ENCODE assay signal across 20 cellular contexts in genomic region chr13:36758345-36758744, GRCh38.
DNase-seq lines count a peak whose midpoint lies in the region; ATAC-seq and TF ChIP-seq lines count a peak whose summit lies in the region.
"Had no signal": no experiment of that assay in that cellular context is flagged by ENCODE, and none has a peak within 500 bp of the region (broad histone marks: within the 10 kb centered on the region; RNA-seq: fewer than 3 reads in every experiment).

No MANE protein-coding gene starts in this region.

- intact Hi-C loops in cardiac septum (cut with DNase I) (no loop called here), transverse colon (cut with DNase I; ENCODE audit: low total_unique reads) (no loop called here)

- H3K4me3 ChIP-seq in transverse colon, result no peak overlapping the region
- H3K4me3 ChIP-seq: BLaER1, SJSA1, tibial nerve had no signal

- WGBS in transverse colon (ENCODE audit: low coverage in 1 of 2), 2 donors, result 35 to 43% methylated on average over 1 of the region's 1 CpG

- H3K27me3 ChIP-seq in transverse colon, result no peaks in the 10 kb centered on the region
- H3K27me3 ChIP-seq: BLaER1, SJSA1, tibial nerve had no signal

- H3K27ac ChIP-seq in transverse colon, result no peak overlapping the region
- H3K27ac ChIP-seq: 22Rv1, BLaER1, SJSA1, tibial nerve had no signal

- H3K9me3 Mint-ChIP-seq in nephron, result no peaks in the 10 kb centered on the region
- H3K9me3 Mint-ChIP-seq: effector memory CD8-positive, alpha-beta T cell; stimulated activated naive B cell treated with anti-CD40 and anti-IgM and Interleukin-4, amounts not matched to agents 10 μg/mL and 1 μg/mL and 100 μg/mL, for 72 hours had no signal

- H3K4me1 Mint-ChIP-seq in nephron, result peaks cover 49% of the 10 kb centered on the region
- H3K4me1 Mint-ChIP-seq: stimulated activated naive B cell treated with anti-CD40 and anti-IgM and Interleukin-4, amounts not matched to agents 10 μg/mL and 1 μg/mL and 100 μg/mL, for 72 hours had no signal

- in situ Hi-C loops in transverse colon (cut with MboI; ENCODE audit: low pct_ligation_motif_present in 1 of 4, low pct_unique_long_range_greater_than_20kb in 1 of 4, low sequenced_read_pairs in 3 of 4), result no loop called here

- H3K27ac Mint-ChIP-seq in nephron, result peak overlapping the region in 2 of 3 experiments; percentile 50 to 64
- H3K27ac Mint-ChIP-seq: effector memory CD8-positive, alpha-beta T cell; stimulated activated naive B cell treated with anti-CD40 and anti-IgM and Interleukin-4, amounts not matched to agents 10 μg/mL and 1 μg/mL and 100 μg/mL, for 72 hours had no signal

- TF ChIP-seq CTCF in nephron (IDR thresholded peaks at IDR 0.05; ENCODE audit: unreplicated experiment in 3 of 3) (no peak), transverse colon (IDR thresholded peaks at IDR 0.05) (no peak)

- no peak for TF ChIP-seq POLR2A in transverse colon (IDR thresholded peaks at IDR 0.05)

- H3K27me3 Mint-ChIP-seq in nephron (ENCODE audit: low read depth), result no peaks in the 10 kb centered on the region

- no peaks in the 10 kb centered on the region for H3K4me1 ChIP-seq in transverse colon
- H3K4me1 ChIP-seq: BLaER1, SJSA1, tibial nerve had no signal

- H3K36me3 Mint-ChIP-seq in nephron (ENCODE audit: low read depth), result no peaks in the 10 kb centered on the region
- H3K36me3 Mint-ChIP-seq: stimulated activated naive B cell treated with anti-CD40 and anti-IgM and Interleukin-4, amounts not matched to agents 10 μg/mL and 1 μg/mL and 100 μg/mL, for 72 hours had no signal

- peak; percentile 40 for DNase-seq in DMS53 (lab: John Stamatoyannopoulos, UW)
- no peak for DNase-seq in DMS53 treated with DMSO at 0.1 percent for 48 hours (lab: John Stamatoyannopoulos, UW; ENCODE audit: unreplicated experiment)
- DNase-seq in NCI-H1105 treated with DMSO at 0.1 percent for 48 hours (lab: John Stamatoyannopoulos, UW), result peak; percentile 79
- DNase-seq in SHP77 (lab: John Stamatoyannopoulos, UW), result peak; percentile 42 to 64
- DNase-seq in cardiac septum (ENCODE audit: low spot score), result no peak
- DNase-seq in transverse colon, result no peak
- DNase-seq: activated effector memory CD4-positive, alpha-beta T cell treated with Interleukin-2 at 50 U/mL for 16 hours; DND-41; effector memory CD8-positive, alpha-beta T cell; islet precursor cell; stimulated activated CD4-positive, alpha-beta T cell treated with anti-CD3 and anti-CD28 coated beads, Interleukin-15, amount 100 ng/mL, for 24 hours; stimulated activated naive B cell treated with anti-CD40 and anti-IgM and Interleukin-4, amounts not matched to agents 10 μg/mL and 1 μg/mL and 100 μg/mL, for 72 hours; T-helper 9 cell had no signal

- no peaks in the 10 kb centered on the region for H3K36me3 ChIP-seq in transverse colon
- H3K36me3 ChIP-seq: BLaER1, SJSA1, tibial nerve had no signal

- ATAC-seq in GM18520 (IDR thresholded peaks at IDR 0.05; ENCODE audit: unreplicated experiment), result no peak
- ATAC-seq: effector memory CD8-positive, alpha-beta T cell; HCT116; stimulated activated naive B cell treated with anti-CD40 and anti-IgM and Interleukin-4, amounts not matched to agents 10 μg/mL and 1 μg/mL and 100 μg/mL, for 72 hours had no signal

- H3K9me3 ChIP-seq in transverse colon, result no peaks in the 10 kb centered on the region
- H3K9me3 ChIP-seq: BLaER1, SJSA1, tibial nerve had no signal

- no peak for TF ChIP-seq EP300 in transverse colon (IDR thresholded peaks at IDR 0.05; ENCODE audit: low read depth)

- peak overlapping the region in 1 of 3 experiments; percentile 19 for H3K4me3 Mint-ChIP-seq in nephron
- H3K4me3 Mint-ChIP-seq: effector memory CD8-positive, alpha-beta T cell; stimulated activated naive B cell treated with anti-CD40 and anti-IgM and Interleukin-4, amounts not matched to agents 10 μg/mL and 1 μg/mL and 100 μg/mL, for 72 hours had no signal

Comparison
In these comparisons a context has a peak if more than half of its experiments do, and no peak if none do; other contexts are left out.
1. DNase-seq: peak in DMS53 (single experiment), NCI-H1105 treated with DMSO at 0.1 percent for 48 hours (single experiment) and SHP77 (2 of 2); none in DMS53 treated with DMSO at 0.1 percent for 48 hours (single experiment), cardiac septum (single experiment) and transverse colon (single experiment).